ENCODE assay signal across 9 cellular contexts in the genomic region with DNA sequence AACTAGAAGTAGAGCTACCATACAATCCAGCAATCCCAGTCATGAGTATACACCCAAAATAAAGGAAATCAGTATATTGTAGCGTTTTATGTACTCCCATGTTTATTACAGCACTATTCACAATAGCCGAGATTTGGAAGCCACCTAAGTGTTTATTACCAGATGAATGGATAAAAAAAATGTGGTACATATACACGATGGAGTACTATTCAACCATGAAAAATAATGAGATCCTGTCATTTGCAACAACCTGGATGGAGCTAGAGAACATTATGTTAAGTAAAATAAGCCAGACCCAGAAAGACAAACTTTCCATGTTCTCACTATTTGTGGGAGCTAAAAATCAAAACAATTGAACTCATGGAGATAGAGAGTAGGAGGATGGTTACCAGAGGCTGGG.
"Had no signal": no experiment of that assay in that cellular context is flagged by ENCODE, and none has a peak within 500 bp of the region (broad histone marks: within the 10 kb centered on the region; RNA-seq: fewer than 3 reads in every experiment).

No MANE protein-coding gene starts in this region.

- H3K4me3 Mint-ChIP-seq: GM23338, H9, HFFc6, IgD-negative memory B cell had no signal

- FAIRE-seq: H1, HepG2 had no signal

- DNase-seq: H9, HCEC 1CT, HFFc6, KG1 had no signal

- H3K27me3 Mint-ChIP-seq: IgD-negative memory B cell had no signal

- H3K27ac ChIP-seq: HL-60 had no signal

- ATAC-seq: GM23338, HepG2 had no signal

- H3K4me2 ChIP-seq: GM23338 had no signal

- H3K4me3 ChIP-seq: GM23338 had no signal

- H3K9me3 Mint-ChIP-seq: GM23338, HFFc6 had no signal

- H2AFZ ChIP-seq: GM23338 had no signal

- H3K27ac Mint-ChIP-seq: GM23338, HFFc6, IgD-negative memory B cell had no signal
